Comparison of ENCODE assay signal across 9 cellular contexts in genomic region chr1:236502972-236503639, GRCh38. TPM values are rescaled to one million over a fixed set of nuclear protein-coding genes. Genes with fewer than 3 reads are reported as not detected.
DNase-seq lines count a peak whose midpoint lies in the region; ATAC-seq and TF ChIP-seq lines count a peak whose summit lies in the region.
"Had no signal": no experiment of that assay in that cellular context is flagged by ENCODE, and none has a peak within 500 bp of the region (broad histone marks: within the 10 kb centered on the region; RNA-seq: fewer than 3 reads in every experiment).

No MANE protein-coding gene starts in this region.

- H3K36me3 ChIP-seq in MG63: no peaks in the 10 kb centered on the region
- no peaks in the 10 kb centered on the region for H3K36me3 ChIP-seq in adrenal gland (replicated peaks in 1 of 2)
- no peaks in the 10 kb centered on the region for H3K36me3 ChIP-seq in prostate gland

- no peaks in the 10 kb centered on the region for H3K9me3 ChIP-seq in MG63
- H3K9me3 ChIP-seq in adrenal gland (replicated peaks in 1 of 3): no peaks in the 10 kb centered on the region
- H3K9me3 ChIP-seq in prostate gland: no peaks in the 10 kb centered on the region

- DNase-seq in DMS 273 (lab: John Stamatoyannopoulos, UW; ENCODE audit: unreplicated experiment) (peak; percentile 18), DMS 273 treated with DMSO at 0.1 percent for 48 hours (lab: John Stamatoyannopoulos, UW) (no peak), MG63 (peak; percentile 80), adrenal gland (peak; percentile 36 to 74 (median 55)), left cardiac atrium (peak; percentile 68), prostate gland (ENCODE audit: low spot score) (peak; percentile 65)

- intact Hi-C loops in adrenal gland (cut with DNase I): no loop called here
- intact Hi-C loops in left cardiac atrium (cut with DNase I): no loop called here
- intact Hi-C loops in prostate gland (cut with DNase I): no loop called here

- TF ChIP-seq POLR2A in adrenal gland (IDR thresholded peaks at IDR 0.05) (no peak), prostate gland (IDR thresholded peaks at IDR 0.05) (peak; percentile 25)

- ATAC-seq in left cardiac atrium (peak; percentile 38 to 50), HG03432 (IDR thresholded peaks at IDR 0.05; ENCODE audit: unreplicated experiment) (no peak), HG03139 (IDR thresholded peaks at IDR 0.05; ENCODE audit: unreplicated experiment) (no peak)

- 8 to 20% (median 15%) methylated on average over 15 of the region's 15 CpGs for WGBS in adrenal gland, 4 donors
- 12% methylated on average over 15 of the region's 15 CpGs for WGBS in prostate gland

- H3K4me3 ChIP-seq in MG63 (peak overlapping the region; percentile 29), adrenal gland (peak overlapping the region in 1 of 4 donors; percentile 9), prostate gland (peak overlapping the region; percentile 8 to 9)

- H3K4me1 ChIP-seq in adrenal gland (replicated peaks in 1 of 2): peaks cover 0 to 3% of the 10 kb centered on the region in 2 donors
- no peaks in the 10 kb centered on the region for H3K4me1 ChIP-seq in prostate gland (replicated peaks)

- H3K27me3 ChIP-seq in MG63 (no peaks in the 10 kb centered on the region), adrenal gland (no peaks in the 10 kb centered on the region), prostate gland (replicated peaks; ENCODE audit: insufficient read depth) (no peaks in the 10 kb centered on the region)

- TF ChIP-seq CTCF in adrenal gland (IDR thresholded peaks at IDR 0.05): no peak
- no peak for TF ChIP-seq CTCF in prostate gland (IDR thresholded peaks at IDR 0.05)

- H3K27ac ChIP-seq in adrenal gland (peak overlapping the region in 2 of 5 donors; percentile 32), prostate gland (peak overlapping the region; percentile 56 to 74)
- H3K27ac ChIP-seq: 22Rv1 had no signal

RNA-seq across cellular contexts. Expression of gene LGALS8, which starts 20.7 kb away (rescaled TPM):
- total RNA-seq in MG63 (2014; rRNA removed; shearing (Covaris generic); ENCODE audit: low replicate concordance): 22.8 and 27.4 TPM in 2 replicates
- 100 to 1,000 TPM in 1 of 8 donors, 10 to 100 TPM in 7; 32.6 to 100 (median 55.0) TPM for total RNA-seq in adrenal gland
- 10 to 100 TPM; 23.2 to 56.0 (median 25.5) TPM for polyA plus RNA-seq in adrenal gland
- 10 to 100 TPM; 57.8 to 74.9 TPM for total RNA-seq in left cardiac atrium
- total RNA-seq in prostate gland: 100 to 1,000 TPM in 1 of 2 donors, 10 to 100 TPM in 1; 86.0 to 119 TPM

Comparison
In these comparisons a context has a peak if more than half of its experiments do, and no peak if none do; other contexts are left out.
1. ATAC-seq: peak in left cardiac atrium (2 of 2); none in HG03432 (single experiment) and HG03139 (single experiment).